15 cellular contexts compared by ENCODE assay signal in the genomic region with DNA sequence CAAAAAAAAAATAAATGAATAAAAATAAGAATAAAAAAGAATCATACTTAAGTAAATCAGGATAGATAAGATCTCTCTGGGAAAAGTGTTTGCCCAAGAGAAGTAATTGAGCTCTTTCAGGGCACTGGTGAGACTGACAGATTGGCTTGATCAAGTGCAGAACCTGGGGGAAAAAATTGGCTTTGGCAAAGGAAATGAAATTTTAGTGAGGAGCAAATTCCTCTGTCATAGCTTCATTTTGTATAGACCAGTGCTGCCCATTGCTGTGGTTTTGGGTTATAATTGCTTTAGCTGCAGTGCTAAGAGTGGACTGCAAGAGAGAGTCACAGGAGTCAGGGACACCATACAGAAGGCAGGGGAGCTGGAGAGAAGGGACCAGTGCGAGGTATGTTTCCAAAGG. TPM values are rescaled to one million over a fixed set of nuclear protein-coding genes. Genes with fewer than 3 reads are reported as not detected.
DNase-seq lines count a peak whose midpoint lies in the region; ATAC-seq and TF ChIP-seq lines count a peak whose summit lies in the region.
"Had no signal": no experiment of that assay in that cellular context is flagged by ENCODE, and none has a peak within 500 bp of the region (broad histone marks: within the 10 kb centered on the region; RNA-seq: fewer than 3 reads in every experiment).

No MANE protein-coding gene starts in this region.

- H3K27me3 Mint-ChIP-seq in activated naive CD4-positive, alpha-beta T cell treated with anti-CD3 and anti-CD28 coated beads for 36 hours (ENCODE audit: low read depth), result no peaks in the 10 kb centered on the region
- H3K27me3 Mint-ChIP-seq in activated T-helper 2 cell treated with anti-CD3 and anti-CD28 coated beads, Interferon-gamma antibody, Interleukin-2, Interleukin-4, amounts not matched to agents 10 μg/mL and 5 μg/mL and 100 μg/mL, durations not matched to agents 14 hours and 24 hours and 36 hours (ENCODE audit: low read depth), result no peaks in the 10 kb centered on the region
- H3K27me3 Mint-ChIP-seq in stimulated activated naive B cell treated with anti-CD40 and anti-IgM and Interleukin-4, amounts not matched to agents 10 μg/mL and 1 μg/mL and 100 μg/mL, for 72 hours, result no peaks in the 10 kb centered on the region

- TF ChIP-seq CTCF in heart right ventricle (IDR thresholded peaks at IDR 0.05) (no peak), GM10248 (IDR thresholded peaks at IDR 0.05; ENCODE audit: control extremely low read depth, extremely low read depth, low read depth, missing control alignments) (no peak)

- H3K4me3 ChIP-seq in heart right ventricle, result no peak overlapping the region

- H3K27me3 ChIP-seq in heart right ventricle, result no peaks in the 10 kb centered on the region

- CTCF ChIA-PET in activated naive CD4-positive, alpha-beta T cell treated with anti-CD3 and anti-CD28 coated beads for 36 hours (lab: Charles Lee), result interaction anchor here (0.6 kb wide), 1 partner anchor 12 kb away, joined by 3 read pairs; no protein-coding TSS in a partner anchor
- CTCF ChIA-PET in GM10248 (lab: Yijun Ruan, JAX), result interaction anchor here (0.9 to 1.5 kb wide), 4 partner anchors 13 to 41 kb away, joined by 3 to 5 read pairs (median 3); no protein-coding TSS in a partner anchor

- POLR2A ChIA-PET in GM10248 (lab: Yijun Ruan, JAX), result interaction anchor here (0.6 kb wide), 1 partner anchor 114 kb away, joined by 3 read pairs; no protein-coding TSS in a partner anchor

- H3K9me3 Mint-ChIP-seq in activated naive CD4-positive, alpha-beta T cell treated with anti-CD3 and anti-CD28 coated beads for 36 hours, result no peaks in the 10 kb centered on the region
- H3K9me3 Mint-ChIP-seq in activated T-helper 2 cell treated with anti-CD3 and anti-CD28 coated beads, Interferon-gamma antibody, Interleukin-2, Interleukin-4, amounts not matched to agents 10 μg/mL and 5 μg/mL and 100 μg/mL, durations not matched to agents 14 hours and 24 hours and 36 hours, result no peaks in the 10 kb centered on the region
- H3K9me3 Mint-ChIP-seq in stimulated activated naive B cell treated with anti-CD40 and anti-IgM and Interleukin-4, amounts not matched to agents 10 μg/mL and 1 μg/mL and 100 μg/mL, for 72 hours, result no peaks in the 10 kb centered on the region

- 82 to 87% methylated on average over 1 of the region's 1 CpG for WGBS in heart right ventricle, 2 donors

- no peaks in the 10 kb centered on the region for H3K9me3 ChIP-seq in heart right ventricle

- H3K36me3 Mint-ChIP-seq in activated naive CD4-positive, alpha-beta T cell treated with anti-CD3 and anti-CD28 coated beads for 36 hours (ENCODE audit: low read depth), result peaks cover 32% of the 10 kb centered on the region
- peaks cover 76% of the 10 kb centered on the region for H3K36me3 Mint-ChIP-seq in activated T-helper 2 cell treated with anti-CD3 and anti-CD28 coated beads, Interferon-gamma antibody, Interleukin-2, Interleukin-4, amounts not matched to agents 10 μg/mL and 5 μg/mL and 100 μg/mL, durations not matched to agents 14 hours and 24 hours and 36 hours (ENCODE audit: low read depth)
- peaks cover 28 to 46% of the 10 kb centered on the region in 2 donors for H3K36me3 Mint-ChIP-seq in stimulated activated naive B cell treated with anti-CD40 and anti-IgM and Interleukin-4, amounts not matched to agents 10 μg/mL and 1 μg/mL and 100 μg/mL, for 72 hours

- peaks cover 53% of the 10 kb centered on the region for H3K4me1 Mint-ChIP-seq in activated naive CD4-positive, alpha-beta T cell treated with anti-CD3 and anti-CD28 coated beads for 36 hours (ENCODE audit: low read depth)
- peaks cover 56% of the 10 kb centered on the region for H3K4me1 Mint-ChIP-seq in activated T-helper 2 cell treated with anti-CD3 and anti-CD28 coated beads, Interferon-gamma antibody, Interleukin-2, Interleukin-4, amounts not matched to agents 10 μg/mL and 5 μg/mL and 100 μg/mL, durations not matched to agents 14 hours and 24 hours and 36 hours (ENCODE audit: low read depth)
- peaks cover 15 to 21% of the 10 kb centered on the region in 2 donors for H3K4me1 Mint-ChIP-seq in stimulated activated naive B cell treated with anti-CD40 and anti-IgM and Interleukin-4, amounts not matched to agents 10 μg/mL and 1 μg/mL and 100 μg/mL, for 72 hours

- no peak for DNase-seq in activated naive CD4-positive, alpha-beta T cell treated with anti-CD3 and anti-CD28 coated beads for 36 hours
- no peak for DNase-seq in activated naive CD4-positive, alpha-beta T cell treated with anti-CD3 and anti-CD28 coated beads, Interleukin-2, amount 50 U/mL, for 16 hours
- DNase-seq in activated T-helper 2 cell treated with anti-CD3 and anti-CD28 coated beads, Interferon-gamma antibody, Interleukin-2, Interleukin-4, amounts not matched to agents 10 μg/mL and 5 μg/mL and 100 μg/mL, durations not matched to agents 14 hours and 24 hours and 36 hours (ENCODE audit: low spot score), result no peak
- DNase-seq in fibroblast of peridontal ligament (ENCODE audit: extremely low read depth), result peak; percentile 35
- no peak for DNase-seq in stimulated activated naive B cell treated with anti-CD40 and anti-IgM and Interleukin-4, amounts not matched to agents 10 μg/mL and 1 μg/mL and 100 μg/mL, for 72 hours
- DNase-seq in heart right ventricle, result no peak
- DNase-seq in GM10248 (ENCODE audit: extremely low spot score), result no peak
- DNase-seq: activated CD8-positive, alpha-beta memory T cell treated with anti-CD3 and anti-CD28 coated beads for 24 hours; KBM-7; NCI-H1417 treated with DMSO at 0.1 percent for 48 hours; NCI-H226; NK-92 treated with Interleukin-12 subunit alpha and Interleukin-12 subunit beta, amount 100 ng/mL, for 24 hours; SHP77 treated with DMSO at 0.1 percent for 48 hours had no signal

- H3K36me3 ChIP-seq in heart right ventricle, result peaks cover 0 to 18% (median 0%) of the 10 kb centered on the region in 9 donors

- H3K27ac Mint-ChIP-seq in activated naive CD4-positive, alpha-beta T cell treated with anti-CD3 and anti-CD28 coated beads for 36 hours, result peak overlapping the region; percentile 64
- peak overlapping the region; percentile 88 for H3K27ac Mint-ChIP-seq in activated T-helper 2 cell treated with anti-CD3 and anti-CD28 coated beads, Interferon-gamma antibody, Interleukin-2, Interleukin-4, amounts not matched to agents 10 μg/mL and 5 μg/mL and 100 μg/mL, durations not matched to agents 14 hours and 24 hours and 36 hours
- peak overlapping the region; percentile 66 for H3K27ac Mint-ChIP-seq in stimulated activated naive B cell treated with anti-CD40 and anti-IgM and Interleukin-4, amounts not matched to agents 10 μg/mL and 1 μg/mL and 100 μg/mL, for 72 hours

- peaks cover 0 to 11% (median 0%) of the 10 kb centered on the region in 9 donors for H3K4me1 ChIP-seq in heart right ventricle

- intact Hi-C loops in activated naive CD4-positive, alpha-beta T cell treated with anti-CD3 and anti-CD28 coated beads for 36 hours (cut with micrococcal nuclease), result no loop called here
- intact Hi-C loops in activated T-helper 2 cell treated with anti-CD3 and anti-CD28 coated beads, Interferon-gamma antibody, Interleukin-2, Interleukin-4, amounts not matched to agents 10 μg/mL and 5 μg/mL and 100 μg/mL, durations not matched to agents 14 hours and 24 hours and 36 hours (cut with micrococcal nuclease), result no loop called here
- intact Hi-C loops in heart right ventricle (cut with DNase I), result no loop called here

- no peak overlapping the region for H3K4me3 Mint-ChIP-seq in activated naive CD4-positive, alpha-beta T cell treated with anti-CD3 and anti-CD28 coated beads for 36 hours
- H3K4me3 Mint-ChIP-seq in activated T-helper 2 cell treated with anti-CD3 and anti-CD28 coated beads, Interferon-gamma antibody, Interleukin-2, Interleukin-4, amounts not matched to agents 10 μg/mL and 5 μg/mL and 100 μg/mL, durations not matched to agents 14 hours and 24 hours and 36 hours (ENCODE audit: low read depth), result no peak overlapping the region
- H3K4me3 Mint-ChIP-seq in stimulated activated naive B cell treated with anti-CD40 and anti-IgM and Interleukin-4, amounts not matched to agents 10 μg/mL and 1 μg/mL and 100 μg/mL, for 72 hours, result no peak overlapping the region

- ATAC-seq in stimulated activated naive B cell treated with anti-CD40 and anti-IgM and Interleukin-4, amounts not matched to agents 10 μg/mL and 1 μg/mL and 100 μg/mL, for 72 hours (replicated peaks), result no peak
- ATAC-seq in heart right ventricle, result no peak
- ATAC-seq in GM18868 (IDR thresholded peaks at IDR 0.05; ENCODE audit: unreplicated experiment), result no peak
- ATAC-seq: left lobe of liver had no signal

- H3K27ac ChIP-seq in heart right ventricle, result no peak overlapping the region

RNA-seq across cellular contexts. Expression of gene SFI1, which starts 35.7 kb away (rescaled TPM):
- 100 to 1,000 TPM; 147 to 155 TPM for total RNA-seq in activated naive CD4-positive, alpha-beta T cell treated with anti-CD3 and anti-CD28 coated beads for 36 hours
- 409 and 435 TPM in 2 replicates for total RNA-seq in activated T-helper 2 cell treated with anti-CD3 and anti-CD28 coated beads, Interferon-gamma antibody, Interleukin-2, Interleukin-4, amounts not matched to agents 10 μg/mL and 5 μg/mL and 100 μg/mL, durations not matched to agents 14 hours and 24 hours and 36 hours
- 10 to 100 TPM in 1 of 10 donors, 1 to 10 TPM in 9; 6.1 to 12.1 (median 7.3) TPM for total RNA-seq in heart right ventricle
- 10 to 100 TPM in 1 of 2 donors, 1 to 10 TPM in 1; 4.7 to 20.1 TPM for polyA plus RNA-seq in heart right ventricle

RNA-seq across cellular contexts. Expression of gene EIF4ENIF1, which starts 42.4 kb away (rescaled TPM):
- 10 to 100 TPM; 28.1 to 29.0 TPM for total RNA-seq in activated naive CD4-positive, alpha-beta T cell treated with anti-CD3 and anti-CD28 coated beads for 36 hours
- 96.5 and 103 TPM in 2 replicates for total RNA-seq in activated T-helper 2 cell treated with anti-CD3 and anti-CD28 coated beads, Interferon-gamma antibody, Interleukin-2, Interleukin-4, amounts not matched to agents 10 μg/mL and 5 μg/mL and 100 μg/mL, durations not matched to agents 14 hours and 24 hours and 36 hours
- total RNA-seq in heart right ventricle, result 10 to 100 TPM; 20.3 to 31.9 (median 22.7) TPM
- polyA plus RNA-seq in heart right ventricle, result 10 to 100 TPM in 1 of 2 donors, 1 to 10 TPM in 1; 9.0 to 10.3 TPM

Comparison
In these comparisons a context has a peak if more than half of its experiments do, and no peak if none do; other contexts are left out.
1. RNA of gene SFI1, which starts 35.7 kb away (total RNA-seq): 409 to 435 TPM in activated T-helper 2 cell treated with anti-CD3 and anti-CD28 coated beads, Interferon-gamma antibody, Interleukin-2, Interleukin-4, amounts not matched to agents 10 μg/mL and 5 μg/mL and 100 μg/mL, durations not matched to agents 14 hours and 24 hours and 36 hours and 147 to 155 TPM in activated naive CD4-positive, alpha-beta T cell treated with anti-CD3 and anti-CD28 coated beads for 36 hours; 6.1 to 12.1 TPM in heart right ventricle; every median in the first group is over 10 times any median in the second.
2. Peak in every context shown above with its lines, with median percentiles within 50 percentile points of each other: H3K27ac Mint-ChIP-seq.